1 cellular context compared by ENCODE assay signal in the genomic region with DNA sequence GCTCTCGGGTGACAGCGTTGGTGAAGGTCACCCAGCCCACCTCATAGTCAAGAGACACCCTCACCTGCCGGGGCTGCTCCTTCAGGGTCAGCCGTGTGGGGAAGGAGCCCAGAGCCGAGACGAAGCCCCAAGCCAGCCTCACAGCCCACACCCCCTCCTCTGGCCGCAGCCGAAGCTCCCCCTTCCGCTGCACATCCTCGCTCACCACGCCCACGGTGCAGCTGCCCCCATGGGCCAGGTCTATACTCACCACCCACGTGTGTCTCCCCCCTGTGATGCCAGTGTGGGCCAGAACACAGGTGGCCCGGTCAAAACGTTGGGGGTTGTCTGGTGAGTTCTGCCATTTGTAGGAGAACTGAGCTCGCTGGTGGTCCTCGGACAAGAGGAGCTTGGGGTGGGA.
TF ChIP-seq lines count a peak whose summit lies in the region.

No MANE protein-coding gene starts in this region.

TF ChIP-seq in HepG2, 621 proteins besides CTCF, POLR2A, EP300 and RAD21:
- TF ChIP-seq MZF1 (CRISPR knock-in tag; IDR thresholded peaks at IDR 0.05; ENCODE audit: borderline replicate concordance) (no peak), ZNF792 (CRISPR knock-in tag; IDR thresholded peaks at IDR 0.05) (no peak), RARG (CRISPR knock-in tag; IDR thresholded peaks at IDR 0.05; ENCODE audit: low read depth) (no peak), IKZF4 (CRISPR knock-in tag; IDR thresholded peaks at IDR 0.05; ENCODE audit: borderline replicate concordance, low read depth, not compliant biosample characterization) (no peak), ZNF441 (CRISPR knock-in tag; IDR thresholded peaks at IDR 0.05; ENCODE audit: borderline replicate concordance) (no peak)
- TF ChIP-seq, protein P1, sequence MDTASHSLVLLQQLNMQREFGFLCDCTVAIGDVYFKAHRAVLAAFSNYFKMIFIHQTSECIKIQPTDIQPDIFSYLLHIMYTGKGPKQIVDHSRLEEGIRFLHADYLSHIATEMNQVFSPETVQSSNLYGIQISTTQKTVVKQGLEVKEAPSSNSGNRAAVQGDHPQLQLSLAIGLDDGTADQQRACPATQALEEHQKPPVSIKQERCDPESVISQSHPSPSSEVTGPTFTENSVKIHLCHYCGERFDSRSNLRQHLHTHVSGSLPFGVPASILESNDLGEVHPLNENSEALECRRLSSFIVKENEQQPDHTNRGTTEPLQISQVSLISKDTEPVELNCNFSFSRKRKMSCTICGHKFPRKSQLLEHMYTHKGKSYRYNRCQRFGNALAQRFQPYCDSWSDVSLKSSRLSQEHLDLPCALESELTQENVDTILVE (CRISPR knock-in tag; IDR thresholded peaks at IDR 0.05): no peak
- TF ChIP-seq, protein P2, sequence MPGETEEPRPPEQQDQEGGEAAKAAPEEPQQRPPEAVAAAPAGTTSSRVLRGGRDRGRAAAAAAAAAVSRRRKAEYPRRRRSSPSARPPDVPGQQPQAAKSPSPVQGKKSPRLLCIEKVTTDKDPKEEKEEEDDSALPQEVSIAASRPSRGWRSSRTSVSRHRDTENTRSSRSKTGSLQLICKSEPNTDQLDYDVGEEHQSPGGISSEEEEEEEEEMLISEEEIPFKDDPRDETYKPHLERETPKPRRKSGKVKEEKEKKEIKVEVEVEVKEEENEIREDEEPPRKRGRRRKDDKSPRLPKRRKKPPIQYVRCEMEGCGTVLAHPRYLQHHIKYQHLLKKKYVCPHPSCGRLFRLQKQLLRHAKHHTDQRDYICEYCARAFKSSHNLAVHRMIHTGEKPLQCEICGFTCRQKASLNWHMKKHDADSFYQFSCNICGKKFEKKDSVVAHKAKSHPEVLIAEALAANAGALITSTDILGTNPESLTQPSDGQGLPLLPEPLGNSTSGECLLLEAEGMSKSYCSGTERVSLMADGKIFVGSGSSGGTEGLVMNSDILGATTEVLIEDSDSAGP (CRISPR knock-in tag; IDR thresholded peaks at IDR 0.05; ENCODE audit: borderline replicate concordance): peak; percentile 28; the same call in 1 of the 2 replicates
- TF ChIP-seq, protein P3, sequence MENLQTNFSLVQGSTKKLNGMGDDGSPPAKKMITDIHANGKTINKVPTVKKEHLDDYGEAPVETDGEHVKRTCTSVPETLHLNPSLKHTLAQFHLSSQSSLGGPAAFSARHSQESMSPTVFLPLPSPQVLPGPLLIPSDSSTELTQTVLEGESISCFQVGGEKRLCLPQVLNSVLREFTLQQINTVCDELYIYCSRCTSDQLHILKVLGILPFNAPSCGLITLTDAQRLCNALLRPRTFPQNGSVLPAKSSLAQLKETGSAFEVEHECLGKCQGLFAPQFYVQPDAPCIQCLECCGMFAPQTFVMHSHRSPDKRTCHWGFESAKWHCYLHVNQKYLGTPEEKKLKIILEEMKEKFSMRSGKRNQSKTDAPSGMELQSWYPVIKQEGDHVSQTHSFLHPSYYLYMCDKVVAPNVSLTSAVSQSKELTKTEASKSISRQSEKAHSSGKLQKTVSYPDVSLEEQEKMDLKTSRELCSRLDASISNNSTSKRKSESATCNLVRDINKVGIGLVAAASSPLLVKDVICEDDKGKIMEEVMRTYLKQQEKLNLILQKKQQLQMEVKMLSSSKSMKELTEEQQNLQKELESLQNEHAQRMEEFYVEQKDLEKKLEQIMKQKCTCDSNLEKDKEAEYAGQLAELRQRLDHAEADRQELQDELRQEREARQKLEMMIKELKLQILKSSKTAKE (CRISPR knock-in tag; IDR thresholded peaks at IDR 0.05; ENCODE audit: borderline replicate concordance): no peak
- TF ChIP-seq, protein P4, sequence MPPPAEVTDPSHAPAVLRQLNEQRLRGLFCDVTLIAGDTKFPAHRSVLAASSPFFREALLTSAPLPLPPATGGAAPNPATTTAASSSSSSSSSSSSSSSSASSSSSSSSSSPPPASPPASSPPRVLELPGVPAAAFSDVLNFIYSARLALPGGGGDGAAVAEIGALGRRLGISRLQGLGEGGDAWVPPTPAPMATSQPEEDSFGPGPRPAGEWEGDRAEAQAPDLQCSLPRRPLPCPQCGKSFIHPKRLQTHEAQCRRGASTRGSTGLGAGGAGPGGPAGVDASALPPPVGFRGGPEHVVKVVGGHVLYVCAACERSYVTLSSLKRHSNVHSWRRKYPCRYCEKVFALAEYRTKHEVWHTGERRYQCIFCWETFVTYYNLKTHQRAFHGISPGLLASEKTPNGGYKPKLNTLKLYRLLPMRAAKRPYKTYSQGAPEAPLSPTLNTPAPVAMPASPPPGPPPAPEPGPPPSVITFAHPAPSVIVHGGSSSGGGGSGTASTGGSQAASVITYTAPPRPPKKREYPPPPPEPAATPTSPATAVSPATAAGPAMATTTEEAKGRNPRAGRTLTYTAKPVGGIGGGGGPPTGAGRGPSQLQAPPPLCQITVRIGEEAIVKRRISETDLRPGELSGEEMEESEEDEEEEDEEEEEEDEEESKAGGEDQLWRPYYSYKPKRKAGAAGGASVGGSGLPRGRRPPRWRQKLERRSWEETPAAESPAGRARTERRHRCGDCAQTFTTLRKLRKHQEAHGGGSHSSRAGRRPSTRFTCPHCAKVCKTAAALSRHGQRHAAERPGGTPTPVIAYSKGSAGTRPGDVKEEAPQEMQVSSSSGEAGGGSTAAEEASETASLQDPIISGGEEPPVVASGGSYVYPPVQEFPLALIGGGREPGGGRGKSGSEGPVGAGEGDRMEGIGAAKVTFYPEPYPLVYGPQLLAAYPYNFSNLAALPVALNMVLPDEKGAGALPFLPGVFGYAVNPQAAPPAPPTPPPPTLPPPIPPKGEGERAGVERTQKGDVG (CRISPR knock-in tag; IDR thresholded peaks at IDR 0.05; ENCODE audit: borderline replicate concordance): 0 out of 2 replicates have a peak, but pooled peaks have one; percentile 26
- TF ChIP-seq, protein P5, sequence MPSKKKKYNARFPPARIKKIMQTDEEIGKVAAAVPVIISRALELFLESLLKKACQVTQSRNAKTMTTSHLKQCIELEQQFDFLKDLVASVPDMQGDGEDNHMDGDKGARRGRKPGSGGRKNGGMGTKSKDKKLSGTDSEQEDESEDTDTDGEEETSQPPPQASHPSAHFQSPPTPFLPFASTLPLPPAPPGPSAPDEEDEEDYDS (CRISPR knock-in tag; IDR thresholded peaks at IDR 0.05): no peak
- TF ChIP-seq, protein P6, sequence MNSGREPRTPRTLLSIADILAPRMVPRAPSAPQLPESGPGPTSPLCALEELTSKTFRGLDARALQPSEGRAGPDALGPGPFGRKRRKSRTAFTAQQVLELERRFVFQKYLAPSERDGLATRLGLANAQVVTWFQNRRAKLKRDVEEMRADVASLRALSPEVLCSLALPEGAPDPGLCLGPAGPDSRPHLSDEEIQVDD (CRISPR knock-in tag; IDR thresholded peaks at IDR 0.05; ENCODE audit: borderline replicate concordance): no peak
- TF ChIP-seq, protein P7, sequence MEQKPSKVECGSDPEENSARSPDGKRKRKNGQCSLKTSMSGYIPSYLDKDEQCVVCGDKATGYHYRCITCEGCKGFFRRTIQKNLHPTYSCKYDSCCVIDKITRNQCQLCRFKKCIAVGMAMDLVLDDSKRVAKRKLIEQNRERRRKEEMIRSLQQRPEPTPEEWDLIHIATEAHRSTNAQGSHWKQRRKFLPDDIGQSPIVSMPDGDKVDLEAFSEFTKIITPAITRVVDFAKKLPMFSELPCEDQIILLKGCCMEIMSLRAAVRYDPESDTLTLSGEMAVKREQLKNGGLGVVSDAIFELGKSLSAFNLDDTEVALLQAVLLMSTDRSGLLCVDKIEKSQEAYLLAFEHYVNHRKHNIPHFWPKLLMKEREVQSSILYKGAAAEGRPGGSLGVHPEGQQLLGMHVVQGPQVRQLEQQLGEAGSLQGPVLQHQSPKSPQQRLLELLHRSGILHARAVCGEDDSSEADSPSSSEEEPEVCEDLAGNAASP (CRISPR knock-in tag; IDR thresholded peaks at IDR 0.05; ENCODE audit: borderline replicate concordance): no peak
- TF ChIP-seq, protein P8, sequence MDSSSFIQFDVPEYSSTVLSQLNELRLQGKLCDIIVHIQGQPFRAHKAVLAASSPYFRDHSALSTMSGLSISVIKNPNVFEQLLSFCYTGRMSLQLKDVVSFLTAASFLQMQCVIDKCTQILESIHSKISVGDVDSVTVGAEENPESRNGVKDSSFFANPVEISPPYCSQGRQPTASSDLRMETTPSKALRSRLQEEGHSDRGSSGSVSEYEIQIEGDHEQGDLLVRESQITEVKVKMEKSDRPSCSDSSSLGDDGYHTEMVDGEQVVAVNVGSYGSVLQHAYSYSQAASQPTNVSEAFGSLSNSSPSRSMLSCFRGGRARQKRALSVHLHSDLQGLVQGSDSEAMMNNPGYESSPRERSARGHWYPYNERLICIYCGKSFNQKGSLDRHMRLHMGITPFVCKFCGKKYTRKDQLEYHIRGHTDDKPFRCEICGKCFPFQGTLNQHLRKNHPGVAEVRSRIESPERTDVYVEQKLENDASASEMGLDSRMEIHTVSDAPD (CRISPR knock-in tag; IDR thresholded peaks at IDR 0.05): no peak
